ENCODE assay signal across 8 cellular contexts in the genomic region with DNA sequence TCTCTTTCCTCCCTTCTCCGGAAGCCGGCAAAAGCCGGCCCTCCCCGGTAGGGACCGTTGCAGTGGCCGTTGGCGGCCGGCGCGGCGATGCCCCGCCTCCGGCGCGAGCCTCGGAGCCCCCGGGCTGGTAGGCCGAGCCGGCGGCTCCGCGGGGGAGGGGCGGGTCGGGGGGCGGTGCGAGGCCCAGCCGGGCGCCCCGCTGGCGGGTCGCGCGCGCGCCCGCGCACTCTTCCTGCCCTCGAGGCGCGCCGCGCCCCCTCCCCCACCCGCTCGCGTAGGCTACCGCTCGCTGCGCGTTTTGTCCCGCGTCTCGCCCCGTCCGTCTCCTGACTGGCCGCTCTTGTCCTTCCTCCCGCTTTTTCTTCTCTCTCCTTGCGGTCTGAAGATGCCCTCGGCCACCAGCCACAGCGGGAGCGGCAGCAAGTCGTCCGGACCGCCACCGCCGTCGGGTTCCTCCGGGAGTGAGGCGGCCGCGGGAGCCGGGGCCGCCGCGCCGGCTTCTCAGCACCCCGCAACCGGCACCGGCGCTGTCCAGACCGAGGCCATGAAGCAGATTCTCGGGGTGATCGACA. TPM values are rescaled to one million over a fixed set of nuclear protein-coding genes. Genes with fewer than 3 reads are reported as not detected.
A peak's percentile ranks its signal among the peaks of the same experiment; 100 is the strongest.
DNase-seq lines count a peak whose midpoint lies in the region; ATAC-seq and TF ChIP-seq lines count a peak whose summit lies in the region.

No MANE protein-coding gene starts in this region.

- CTCF ChIA-PET in activated CD8-positive, alpha-beta T cell treated with anti-CD3 and anti-CD28 coated beads for 36 hours (lab: Charles Lee): interaction anchor here (1.0 kb wide), 1 partner anchor 50 kb away, joined by 4 read pairs; no protein-coding TSS in a partner anchor

- H3K4me3 ChIP-seq in BLaER1: peak overlapping the region; percentile 95
- H3K4me3 ChIP-seq in lung: peak overlapping the region; percentile 99

- H3K4me1 Mint-ChIP-seq in activated CD8-positive, alpha-beta T cell treated with anti-CD3 and anti-CD28 coated beads for 36 hours (ENCODE audit: low read depth): peaks cover 20% of the 10 kb centered on the region

- H3K27me3 ChIP-seq in BLaER1 (no peaks in the 10 kb centered on the region), lung (ENCODE audit: control insufficient read depth, insufficient read depth) (no peaks in the 10 kb centered on the region)

- H3K9ac ChIP-seq in BLaER1: peak overlapping the region; percentile 99

- ATAC-seq in HG03457 (IDR thresholded peaks at IDR 0.05; ENCODE audit: unreplicated experiment) (peak; percentile 35), lung (ENCODE audit: insufficient read depth, low FRiP score) (peak; percentile 83)
- ATAC-seq in activated CD8-positive, alpha-beta T cell treated with anti-CD3 and anti-CD28 coated beads for 36 hours: peak; percentile 69

- DNase-seq in GM19240 (ENCODE audit: insufficient read length, low spot score) (peak; percentile 69), NCI-H774 (lab: John Stamatoyannopoulos, UW) (peak; percentile 90), ecto neural progenitor cell (ENCODE audit: low spot score) (peak; percentile 92), lung (ENCODE audit: low spot score) (peak; percentile 89)
- DNase-seq in activated CD8-positive, alpha-beta T cell treated with anti-CD3 and anti-CD28 coated beads for 36 hours: peak; percentile 94
- DNase-seq in stimulated activated CD4-positive, alpha-beta T cell treated with anti-CD3 and anti-CD28 coated beads, TNF-alpha, amount 100 ng/mL, for 24 hours (ENCODE audit: low read depth in 3 of 3): peak; percentile 83 to 91 (median 83)

- peaks cover 29% of the 10 kb centered on the region for H3K36me3 ChIP-seq in BLaER1
- peaks cover 2 to 4% of the 10 kb centered on the region in 2 donors for H3K36me3 ChIP-seq in lung (ENCODE audit: control insufficient read depth in 2 of 2, insufficient read depth in 2 of 2, low read length in 2 of 2)

- no peaks in the 10 kb centered on the region for H3K9me3 Mint-ChIP-seq in activated CD8-positive, alpha-beta T cell treated with anti-CD3 and anti-CD28 coated beads for 36 hours

- intact Hi-C loops in activated CD8-positive, alpha-beta T cell treated with anti-CD3 and anti-CD28 coated beads for 36 hours (cut with micrococcal nuclease): loop anchor here (2.0 to 5.0 kb wide), 2 partner anchors 53 to 55 kb away; partner anchors contain the start of gene NAT10

- H3K4me1 ChIP-seq in BLaER1 (peaks cover 52% of the 10 kb centered on the region), lung (ENCODE audit: control insufficient read depth in 2 of 2, insufficient read depth in 2 of 2, low read length in 2 of 2) (peaks cover 1 to 11% of the 10 kb centered on the region in 2 donors)

- 1% methylated on average over 66 to 82 of the region's 82 CpGs for WGBS in lung, 2 donors

- H4K20me1 ChIP-seq in BLaER1: peaks cover 37% of the 10 kb centered on the region

- peak overlapping the region; percentile 78 for H3K4me2 ChIP-seq in BLaER1

- POLR2A ChIA-PET in activated CD8-positive, alpha-beta T cell treated with anti-CD3 and anti-CD28 coated beads for 36 hours (lab: Charles Lee): interaction anchor here (0.6 to 2.4 kb wide), 6 partner anchors 16 to 192 kb away, joined by 3 to 13 read pairs (median 5); partner anchors contain the start of gene NAT10

- H3K27ac Mint-ChIP-seq in activated CD8-positive, alpha-beta T cell treated with anti-CD3 and anti-CD28 coated beads for 36 hours: peak overlapping the region; percentile 99

- no peak for TF ChIP-seq CTCF in activated CD8-positive, alpha-beta T cell treated with anti-CD3 and anti-CD28 coated beads for 36 hours (IDR thresholded peaks at IDR 0.05)
- TF ChIP-seq CTCF in lung (IDR thresholded peaks at IDR 0.05; ENCODE audit: control extremely low read depth, extremely low read depth): no peak

- H3K27me3 Mint-ChIP-seq in activated CD8-positive, alpha-beta T cell treated with anti-CD3 and anti-CD28 coated beads for 36 hours: no peaks in the 10 kb centered on the region

- peaks cover 32% of the 10 kb centered on the region for H3K36me3 Mint-ChIP-seq in activated CD8-positive, alpha-beta T cell treated with anti-CD3 and anti-CD28 coated beads for 36 hours (ENCODE audit: low read depth)

- peak overlapping the region; percentile 97 for H3K4me3 Mint-ChIP-seq in activated CD8-positive, alpha-beta T cell treated with anti-CD3 and anti-CD28 coated beads for 36 hours

- H3K27ac ChIP-seq in BLaER1 (peak overlapping the region; percentile 100), lung (ENCODE audit: low read depth in 1 of 2, low read length in 1 of 2) (peak overlapping the region; percentile 100)

- no peaks in the 10 kb centered on the region for H3K9me3 ChIP-seq in BLaER1
- no peaks in the 10 kb centered on the region for H3K9me3 ChIP-seq in lung (ENCODE audit: control insufficient read depth in 2 of 2, insufficient read depth in 1 of 2, low read length in 1 of 2)

RNA-seq across cellular contexts. Expression of gene CAPRIN1, which starts 0.6 kb away (rescaled TPM):
- total RNA-seq in activated CD8-positive, alpha-beta T cell treated with anti-CD3 and anti-CD28 coated beads for 36 hours: 100 to 1,000 TPM; 297 to 328 TPM
- total RNA-seq in lung: 100 to 1,000 TPM; 171 to 285 TPM
- 10 to 100 TPM; 65.6 to 66.4 TPM for polyA plus RNA-seq in lung

RNA-seq across cellular contexts. Expression of gene NAT10, which starts 53.3 kb away (rescaled TPM):
- total RNA-seq in activated CD8-positive, alpha-beta T cell treated with anti-CD3 and anti-CD28 coated beads for 36 hours: 100 to 1,000 TPM; 129 to 137 TPM
- 10 to 100 TPM; 27.1 to 41.1 TPM for total RNA-seq in lung
- 10 to 100 TPM; 24.2 to 28.3 TPM for polyA plus RNA-seq in lung

Comparison
In these comparisons a context has a peak if more than half of its experiments do, and no peak if none do; other contexts are left out.
1. Peak in every context shown above with its lines: DNase-seq, ATAC-seq, H3K4me3 ChIP-seq and H3K27ac ChIP-seq.